29 cellular contexts compared by ENCODE assay signal in the genomic region with DNA sequence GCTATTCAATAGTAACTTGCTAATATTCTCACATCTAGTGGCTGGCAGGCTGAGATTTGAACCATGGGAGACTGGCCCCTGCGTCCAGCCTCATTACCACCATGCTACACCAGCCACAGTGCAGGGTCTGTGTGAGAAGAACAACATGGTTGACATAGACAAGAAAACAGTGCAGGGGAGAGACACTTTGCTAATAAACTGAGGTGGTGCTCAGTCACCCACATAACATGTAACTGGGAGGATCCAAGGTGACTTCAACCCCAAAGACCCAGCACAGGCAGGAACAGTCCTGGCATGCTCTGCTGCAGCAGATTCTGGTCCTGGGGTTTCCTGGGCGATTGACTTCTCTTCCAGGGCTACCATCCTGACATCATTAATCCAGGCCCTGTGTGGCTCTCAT.
"Had no signal": no experiment of that assay in that cellular context is flagged by ENCODE, and none has a peak within 500 bp of the region (broad histone marks: within the 10 kb centered on the region; RNA-seq: fewer than 3 reads in every experiment).

No MANE protein-coding gene starts in this region.

- H3K27ac Mint-ChIP-seq: stimulated activated effector memory CD8-positive, alpha-beta T cell treated with anti-CD3 and anti-CD28 coated beads, Interleukin-12 subunit alpha, Interleukin-12 subunit beta, amount 100 ng/mL, for 72 hours; stimulated activated memory B cell treated with anti-CD40 and anti-IgM and Interleukin-4, amounts not matched to agents 10 μg/mL and 1 μg/mL and 100 μg/mL, for 72 hours; stimulated activated naive B cell treated with anti-CD40 and anti-IgM and Interleukin-4, amounts not matched to agents 10 μg/mL and 1 μg/mL and 100 μg/mL, for 72 hours; stimulated activated naive CD8-positive, alpha-beta T cell treated with anti-CD3 and anti-CD28 coated beads, Interleukin-15, amount 100 ng/mL, for 72 hours; stimulated activated naive CD8-positive, alpha-beta T cell treated with anti-CD3 and anti-CD28 coated beads, Interleukin-15, Interleukin-2, amounts not matched to agents 100 ng/mL and 50 ng/mL, for 24 hours; type B pancreatic cell had no signal

- H3K4me1 Mint-ChIP-seq: stimulated activated effector memory CD8-positive, alpha-beta T cell treated with anti-CD3 and anti-CD28 coated beads, Interleukin-12 subunit alpha, Interleukin-12 subunit beta, amount 100 ng/mL, for 72 hours; stimulated activated memory B cell treated with anti-CD40 and anti-IgM and Interleukin-4, amounts not matched to agents 10 μg/mL and 1 μg/mL and 100 μg/mL, for 72 hours; stimulated activated naive B cell treated with anti-CD40 and anti-IgM and Interleukin-4, amounts not matched to agents 10 μg/mL and 1 μg/mL and 100 μg/mL, for 72 hours; stimulated activated naive CD8-positive, alpha-beta T cell treated with anti-CD3 and anti-CD28 coated beads, Interleukin-15, amount 100 ng/mL, for 72 hours had no signal

- DNase-seq: stimulated activated CD4-positive, alpha-beta T cell treated with anti-CD3 and anti-CD28 coated beads, Interleukin-2, amount 100 ng/mL, for 48 hours; stimulated activated CD4-positive, alpha-beta T cell treated with anti-CD3 and anti-CD28 coated beads, Interleukin-4, amount 100 ng/mL, for 1 hour; stimulated activated CD4-positive, alpha-beta T cell treated with anti-CD3 and anti-CD28 coated beads, Interleukin-4, amount 100 ng/mL, for 24 hours; stimulated activated CD4-positive, alpha-beta T cell treated with anti-CD3 and anti-CD28 coated beads, Interleukin-4, amount 100 ng/mL, for 4 hours; stimulated activated CD8-positive, alpha-beta memory T cell treated with anti-CD3 and anti-CD28 coated beads, Interleukin-4, amount 100 ng/mL, for 48 hours; stimulated activated naive B cell treated with anti-CD40 and anti-IgM and Interleukin-4, amounts not matched to agents 10 μg/mL and 1 μg/mL and 100 μg/mL, for 72 hours; stimulated activated naive CD4-positive, alpha-beta T cell; stimulated activated naive CD4-positive, alpha-beta T cell treated with Interleukin-2 at 50 U/mL for 16 hours; stimulated activated naive CD8-positive, alpha-beta T cell treated with anti-CD3 and anti-CD28 coated beads, Interleukin-15, amount 100 ng/mL, for 72 hours; stimulated activated naive CD8-positive, alpha-beta T cell treated with anti-CD3 and anti-CD28 coated beads, Interleukin-15, Interleukin-2, amounts not matched to agents 100 U/mL and 50 U/mL, for 24 hours; stomach; substantia nigra; testis; thyroid gland; tibial artery; transverse colon; trophoblast cell; upper lobe of left lung; upper lobe of right lung; uterus had no signal

- H3K27ac ChIP-seq: stomach, suprapubic skin, testis, thoracic aorta, thyroid gland, tibial artery, tibial nerve, transverse colon, upper lobe of left lung, upper lobe of right lung, uterus, vagina had no signal

- H3K4me3 Mint-ChIP-seq: stimulated activated effector memory CD8-positive, alpha-beta T cell treated with anti-CD3 and anti-CD28 coated beads, Interleukin-12 subunit alpha, Interleukin-12 subunit beta, amount 100 ng/mL, for 72 hours; stimulated activated memory B cell treated with anti-CD40 and anti-IgM and Interleukin-4, amounts not matched to agents 10 μg/mL and 1 μg/mL and 100 μg/mL, for 72 hours; stimulated activated naive B cell treated with anti-CD40 and anti-IgM and Interleukin-4, amounts not matched to agents 10 μg/mL and 1 μg/mL and 100 μg/mL, for 72 hours; stimulated activated naive CD8-positive, alpha-beta T cell treated with anti-CD3 and anti-CD28 coated beads, Interleukin-15, amount 100 ng/mL, for 72 hours; stimulated activated naive CD8-positive, alpha-beta T cell treated with anti-CD3 and anti-CD28 coated beads, Interleukin-15, Interleukin-2, amounts not matched to agents 100 ng/mL and 50 ng/mL, for 24 hours; type B pancreatic cell had no signal

- H3K36me3 ChIP-seq: stomach, suprapubic skin, thoracic aorta, thyroid gland, tibial artery, tibial nerve, transverse colon, upper lobe of left lung, upper lobe of right lung, uterus, vagina had no signal

- H3K4me3 ChIP-seq: stomach, suprapubic skin, testis, thoracic aorta, thyroid gland, tibial artery, tibial nerve, transverse colon, upper lobe of left lung, upper lobe of right lung, uterus, vagina had no signal

- H3K9me3 Mint-ChIP-seq: stimulated activated effector memory CD8-positive, alpha-beta T cell treated with anti-CD3 and anti-CD28 coated beads, Interleukin-12 subunit alpha, Interleukin-12 subunit beta, amount 100 ng/mL, for 72 hours; stimulated activated memory B cell treated with anti-CD40 and anti-IgM and Interleukin-4, amounts not matched to agents 10 μg/mL and 1 μg/mL and 100 μg/mL, for 72 hours; stimulated activated naive B cell treated with anti-CD40 and anti-IgM and Interleukin-4, amounts not matched to agents 10 μg/mL and 1 μg/mL and 100 μg/mL, for 72 hours; stimulated activated naive CD8-positive, alpha-beta T cell treated with anti-CD3 and anti-CD28 coated beads, Interleukin-15, amount 100 ng/mL, for 72 hours; stimulated activated naive CD8-positive, alpha-beta T cell treated with anti-CD3 and anti-CD28 coated beads, Interleukin-15, Interleukin-2, amounts not matched to agents 100 ng/mL and 50 ng/mL, for 24 hours; type B pancreatic cell had no signal

- H3K4me1 ChIP-seq: testis, transverse colon, upper lobe of right lung, uterus had no signal

- H3K27me3 Mint-ChIP-seq: stimulated activated naive CD8-positive, alpha-beta T cell treated with anti-CD3 and anti-CD28 coated beads, Interleukin-15, amount 100 ng/mL, for 72 hours had no signal

- FAIRE-seq: urothelium cell line had no signal

- H3K36me3 Mint-ChIP-seq: stimulated activated effector memory CD8-positive, alpha-beta T cell treated with anti-CD3 and anti-CD28 coated beads, Interleukin-12 subunit alpha, Interleukin-12 subunit beta, amount 100 ng/mL, for 72 hours; stimulated activated memory B cell treated with anti-CD40 and anti-IgM and Interleukin-4, amounts not matched to agents 10 μg/mL and 1 μg/mL and 100 μg/mL, for 72 hours; stimulated activated naive B cell treated with anti-CD40 and anti-IgM and Interleukin-4, amounts not matched to agents 10 μg/mL and 1 μg/mL and 100 μg/mL, for 72 hours; type B pancreatic cell had no signal

- H3K9me3 ChIP-seq: stomach, suprapubic skin, testis, thoracic aorta, thyroid gland, tibial artery, tibial nerve, transverse colon, upper lobe of left lung, upper lobe of right lung, uterus, vagina had no signal

- H3K27me3 ChIP-seq: stomach, suprapubic skin, testis, thyroid gland, tibial artery, tibial nerve, upper lobe of left lung, uterus, vagina had no signal
